ENCODE assay signal across 21 cellular contexts in the genomic region with DNA sequence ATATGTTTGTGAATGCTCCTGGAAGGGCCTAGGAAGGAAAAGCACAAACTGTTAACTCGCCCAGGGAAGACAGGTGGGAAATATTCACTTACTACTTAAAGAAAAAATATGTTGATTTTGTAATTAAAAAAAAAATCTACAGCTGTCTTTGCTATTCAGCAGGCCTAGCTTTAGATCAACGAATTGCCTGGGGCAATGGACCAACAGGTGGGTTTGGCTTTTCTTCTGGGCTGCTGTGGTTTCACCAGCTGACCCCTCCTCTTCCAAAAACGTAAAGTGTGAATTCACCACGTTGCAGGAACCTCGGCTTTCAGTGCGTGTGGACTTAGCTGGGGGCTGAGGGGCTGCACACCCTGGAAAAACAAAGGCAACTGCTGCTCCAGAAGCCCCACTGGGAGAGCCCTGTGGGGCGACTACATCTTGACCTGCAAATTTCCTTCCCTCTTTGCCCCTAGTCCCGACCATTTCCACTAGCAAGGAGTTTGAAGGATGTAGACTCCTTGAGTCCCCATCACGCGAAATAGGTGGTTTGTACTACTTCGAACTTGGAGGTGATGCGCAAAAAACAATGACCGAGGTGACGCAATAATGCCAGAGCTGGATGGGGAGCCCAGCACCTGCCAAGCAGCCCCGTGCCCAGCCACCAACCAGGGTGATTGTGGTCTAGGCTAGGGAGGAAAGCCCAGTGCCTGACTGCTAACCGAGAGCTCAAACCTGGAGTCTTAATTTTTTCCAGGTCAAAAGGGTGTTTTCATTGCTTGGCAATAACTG. TPM values are rescaled to one million over a fixed set of nuclear protein-coding genes. Genes with fewer than 3 reads are reported as not detected.
"Had no signal": no experiment of that assay in that cellular context is flagged by ENCODE, and none has a peak within 500 bp of the region (broad histone marks: within the 10 kb centered on the region; RNA-seq: fewer than 3 reads in every experiment).

No MANE protein-coding gene starts in this region.

- DNase-seq: KBM-7, NCI-H1105, NCI-H1436, NCI-H1930, NCI-H2107, NCI-H2227 treated with DMSO at 0.1 percent for 48 hours, NCI-H526 treated with DMSO at 0.1 percent for 48 hours, NCI-H774, PC-3, SHP77, T-helper 1 cell, T-helper 17 cell had no signal

- H3K27ac ChIP-seq: HL-60, RWPE1 had no signal

- ATAC-seq: Panc1, PC-3, SK-N-SH treated with all-trans-retinoic acid at 6 μM for 48 hours, T-helper 17 cell had no signal

RNA-seq across cellular contexts. Expression of a gene that starts 7.4 kb away (rescaled TPM):
- total RNA-seq: HT-29, LHCN-M2, MCF 10A, NCI-H460, PC-3, T-helper 17 cell had no signal
- polyA plus RNA-seq: IgD-negative memory B cell had no signal
